10 cellular contexts compared by ENCODE assay signal in the genomic region with DNA sequence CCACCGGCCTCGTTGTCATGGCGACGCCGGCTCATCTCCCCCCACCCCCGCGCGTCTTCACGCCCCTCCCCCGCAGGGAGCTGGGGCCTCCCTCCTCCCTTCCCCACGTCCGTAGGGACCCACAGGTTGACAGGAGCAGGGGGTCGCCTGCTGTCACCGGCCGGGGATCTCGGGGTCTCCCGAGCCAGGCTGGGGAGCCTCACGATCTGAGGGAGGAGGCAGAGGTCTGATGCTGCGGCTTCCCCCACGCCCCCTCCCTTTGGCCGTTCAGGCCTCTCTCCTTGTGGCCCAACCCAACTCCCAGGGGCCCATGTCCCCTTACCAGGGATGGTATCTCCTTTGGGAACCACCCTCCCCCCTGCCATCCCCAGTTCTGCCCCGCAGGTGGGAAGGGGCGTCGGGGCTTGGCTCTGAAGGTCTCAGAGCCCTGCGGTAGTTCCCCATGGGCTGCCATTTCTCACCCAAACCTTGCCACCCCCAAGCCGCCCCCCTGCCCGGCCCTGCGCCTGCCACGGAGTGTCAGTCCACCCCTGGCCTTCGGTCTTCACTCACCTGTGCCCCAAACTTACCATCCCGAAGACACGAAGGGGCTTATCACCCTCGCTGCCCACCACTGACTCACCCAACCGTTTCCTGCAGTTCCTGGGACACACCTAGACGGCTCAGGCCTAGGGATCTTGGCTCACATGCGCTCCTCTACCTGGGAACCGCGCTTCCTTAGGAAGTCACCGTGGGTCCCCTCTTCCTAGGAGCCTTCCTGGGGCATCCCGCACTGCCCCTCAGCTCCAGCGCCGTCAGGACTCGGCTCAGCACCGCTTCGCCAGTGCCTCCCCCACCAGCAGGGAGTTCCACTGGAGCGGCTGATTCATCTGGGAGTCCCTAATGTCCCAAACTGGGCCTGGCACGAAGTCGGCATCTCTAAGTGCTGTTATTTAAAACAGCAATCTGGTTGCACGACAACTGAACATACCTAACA. TPM values are rescaled to one million over a fixed set of nuclear protein-coding genes. Genes with fewer than 3 reads are reported as not detected.
DNase-seq lines count a peak whose midpoint lies in the region; ATAC-seq, FAIRE-seq and TF ChIP-seq lines count a peak whose summit lies in the region.
"Had no signal": no experiment of that assay in that cellular context is flagged by ENCODE, and none has a peak within 500 bp of the region (broad histone marks: within the 10 kb centered on the region; RNA-seq: fewer than 3 reads in every experiment).

No MANE protein-coding gene starts in this region.

- no peak overlapping the region for H2BK15ac ChIP-seq in mesenchymal stem cell (ENCODE audit: low read depth, poor library complexity, severe bottlenecking)

- H3K36me3 Mint-ChIP-seq in activated naive CD8-positive, alpha-beta T cell = no peaks in the 10 kb centered on the region

- no peak overlapping the region for H2AFZ ChIP-seq in mesenchymal stem cell (ENCODE audit: low read depth, low read length)

- no peak overlapping the region for H2BK12ac ChIP-seq in mesenchymal stem cell (ENCODE audit: low read length in 2 of 2)

- no peaks in the 10 kb centered on the region for H3K79me1 ChIP-seq in mesenchymal stem cell (replicated peaks; ENCODE audit: low read length, poor library complexity, severe bottlenecking)

- H3K4me3 Mint-ChIP-seq in activated naive CD8-positive, alpha-beta T cell = peak overlapping the region; percentile 88

- H3K18ac ChIP-seq in mesenchymal stem cell (ENCODE audit: low read depth in 1 of 2, low read length in 2 of 2) = no peak overlapping the region

- peak overlapping the region; percentile 60 for H3K4me3 ChIP-seq in left ventricle myocardium inferior
- peak overlapping the region in 1 of 2 experiments; percentile 55 for H3K4me3 ChIP-seq in mesenchymal stem cell (ENCODE audit: insufficient read depth in 1 of 2, low read depth in 1 of 2, low read length in 2 of 2)
- peak overlapping the region; percentile 43 for H3K4me3 ChIP-seq in urinary bladder (ENCODE audit: low read depth, low read length)

- TF ChIP-seq CTCF in left ventricle myocardium inferior (IDR thresholded peaks at IDR 0.05; ENCODE audit: borderline replicate concordance) = no peak

- H3K14ac ChIP-seq in mesenchymal stem cell (ENCODE audit: low read length in 2 of 2) = no peak overlapping the region

- no peak overlapping the region for H2AK5ac ChIP-seq in mesenchymal stem cell (ENCODE audit: low read length, severe bottlenecking)

- H3K27ac ChIP-seq in left ventricle myocardium inferior (replicated peaks) (no peak overlapping the region), mesenchymal stem cell (ENCODE audit: low read length, poor library complexity, severe bottlenecking) (no peak overlapping the region), urinary bladder (ENCODE audit: low read depth) (no peak overlapping the region)

- H3K4ac ChIP-seq in mesenchymal stem cell (ENCODE audit: low read depth in 1 of 2, low read length in 2 of 2) = no peak overlapping the region

- H3K36me3 ChIP-seq in left ventricle myocardium inferior (no peaks in the 10 kb centered on the region), mesenchymal stem cell (ENCODE audit: control insufficient read depth in 1 of 2, insufficient read depth in 2 of 2, low read depth in 1 of 2, low read length in 2 of 2) (peaks cover 0 to 3% of the 10 kb centered on the region in 2 experiments), urinary bladder (ENCODE audit: insufficient read depth) (no peaks in the 10 kb centered on the region)

- intact Hi-C loops in left ventricle myocardium inferior (cut with micrococcal nuclease) = no loop called here
- intact Hi-C loops in left cardiac atrium (cut with DNase I) = loop anchor here in 1 of 2 donors (10.0 kb wide), 1 partner anchor 147 kb away; a partner anchor contains a TSS

- H3K9me3 Mint-ChIP-seq in activated naive CD8-positive, alpha-beta T cell (ENCODE audit: low read depth) = no peaks in the 10 kb centered on the region

- H2BK120ac ChIP-seq in mesenchymal stem cell (ENCODE audit: low read depth, low read length) = no peak overlapping the region

- no peak overlapping the region for H3K27ac Mint-ChIP-seq in activated naive CD8-positive, alpha-beta T cell

- H3K27me3 ChIP-seq in left ventricle myocardium inferior (ENCODE audit: low read depth) (peaks cover 54% of the 10 kb centered on the region), mesenchymal stem cell (ENCODE audit: control insufficient read depth in 1 of 2, insufficient read depth in 1 of 2, low read length in 2 of 2) (peaks cover 38 to 48% of the 10 kb centered on the region in 2 experiments)

- FAIRE-seq in GM12892 (lab: Jason Lieb, UNC) = no peak
- FAIRE-seq: keratinocyte had no signal

- H3K4me1 ChIP-seq in left ventricle myocardium inferior (peaks cover 20% of the 10 kb centered on the region), mesenchymal stem cell (ENCODE audit: control insufficient read depth, insufficient read depth, low read depth, low read length) (peaks cover 19% of the 10 kb centered on the region), urinary bladder (ENCODE audit: insufficient read depth) (no peaks in the 10 kb centered on the region)

- peak overlapping the region; percentile 90 for H3K4me2 ChIP-seq in mesenchymal stem cell (ENCODE audit: low read length, poor library complexity, severe bottlenecking)

- no peak for TF ChIP-seq POLR2A in GM12892 (IDR thresholded peaks at IDR 0.05; ENCODE audit: low read depth, low read length)

- H3K9me3 ChIP-seq in left ventricle myocardium inferior (replicated peaks) (no peaks in the 10 kb centered on the region), mesenchymal stem cell (ENCODE audit: control insufficient read depth, low read length) (no peaks in the 10 kb centered on the region)

- no peak overlapping the region for H3K23ac ChIP-seq in mesenchymal stem cell (ENCODE audit: low read length in 2 of 2)

- peaks cover 7% of the 10 kb centered on the region for H3K4me1 Mint-ChIP-seq in activated naive CD8-positive, alpha-beta T cell (ENCODE audit: low read depth)

- no peak overlapping the region for H3K9ac ChIP-seq in mesenchymal stem cell (ENCODE audit: low read length)

- no peak overlapping the region for H4K91ac ChIP-seq in mesenchymal stem cell (ENCODE audit: low read length)

- WGBS in mesenchymal stem cell = 11% methylated on average over 45 of the region's 49 CpGs
- WGBS in urinary bladder = 11% methylated on average over 49 of the region's 49 CpGs

- no peak for ATAC-seq in left cardiac atrium

- H4K8ac ChIP-seq in mesenchymal stem cell (ENCODE audit: low read length) = no peak overlapping the region

- peaks cover 2% of the 10 kb centered on the region for H3K27me3 Mint-ChIP-seq in activated naive CD8-positive, alpha-beta T cell

- no peak overlapping the region for H2BK5ac ChIP-seq in mesenchymal stem cell (ENCODE audit: low read depth, low read length, poor library complexity, severe bottlenecking)

- DNase-seq in left ventricle myocardium inferior (no peak), left cardiac atrium (no peak), mesenchymal stem cell (no peak), NCI-H2196 (lab: John Stamatoyannopoulos, UW; ENCODE audit: unreplicated experiment) (no peak), GM12892 (ENCODE audit: insufficient read length) (no peak), nucleus accumbens (lab: John Stamatoyannopoulos, UW) (no peak)

RNA-seq across cellular contexts. Expression of a gene that starts 1.0 kb away (rescaled TPM):
- 0.66 TPM for total RNA-seq in left ventricle myocardium inferior
- total RNA-seq in left cardiac atrium = under 1 TPM; 0.63 to 0.77 TPM
- polyA plus RNA-seq in mesenchymal stem cell (2013, experiment 1 of 2) = 0.22 TPM
- 0.25 TPM for polyA plus RNA-seq in mesenchymal stem cell (2013, experiment 2 of 2)
- total RNA-seq in urinary bladder = 0.32 TPM
- polyA plus RNA-seq in urinary bladder = 0.53 TPM
- polyA plus RNA-seq in GM12892 (2012; ENCODE audit: missing spikeins) = 0.42 TPM

RNA-seq across cellular contexts. Expression of a gene that starts 11.2 kb away (rescaled TPM):
- total RNA-seq in left ventricle myocardium inferior (not detected), left cardiac atrium (not detected), urinary bladder (not detected)
- polyA plus RNA-seq in mesenchymal stem cell (2013, experiment 1 of 2) = not detected
- not detected for polyA plus RNA-seq in mesenchymal stem cell (2013, experiment 2 of 2)
- not detected for polyA plus RNA-seq in urinary bladder
- not detected for polyA plus RNA-seq in GM12892 (2012; ENCODE audit: missing spikeins)
- total RNA-seq: HT-29 had no signal
- polyA plus RNA-seq: keratinocyte had no signal

RNA-seq across cellular contexts. Expression of a gene that starts 15.8 kb away (rescaled TPM):
- total RNA-seq in left ventricle myocardium inferior (29.0 TPM), left cardiac atrium (10 to 100 TPM; 33.6 to 35.9 TPM), urinary bladder (22.3 TPM)
- polyA plus RNA-seq in mesenchymal stem cell (2013, experiment 1 of 2) = 51.0 TPM
- polyA plus RNA-seq in mesenchymal stem cell (2013, experiment 2 of 2) = 46.7 TPM
- polyA plus RNA-seq in urinary bladder = 82.3 TPM
- 34.5 TPM for polyA plus RNA-seq in GM12892 (2012; ENCODE audit: missing spikeins)

RNA-seq across cellular contexts. Expression of a gene that starts 16.4 kb away (rescaled TPM):
- 18.8 TPM for total RNA-seq in left ventricle myocardium inferior
- total RNA-seq in left cardiac atrium = 10 to 100 TPM; 13.0 to 18.4 TPM
- polyA plus RNA-seq in mesenchymal stem cell (2013, experiment 1 of 2) = 4.0 TPM
- polyA plus RNA-seq in mesenchymal stem cell (2013, experiment 2 of 2) = 4.7 TPM
- 8.4 TPM for total RNA-seq in urinary bladder
- polyA plus RNA-seq in urinary bladder = 27.2 TPM
- polyA plus RNA-seq in GM12892 (2012; ENCODE audit: missing spikeins) = 17.6 TPM

RNA-seq across cellular contexts. Expression of a gene that starts 19.3 kb away (rescaled TPM):
- total RNA-seq in left ventricle myocardium inferior = not detected
- not detected for total RNA-seq in left cardiac atrium
- polyA plus RNA-seq in mesenchymal stem cell (2013, experiment 1 of 2) = 0.08 TPM
- 0.05 TPM for polyA plus RNA-seq in mesenchymal stem cell (2013, experiment 2 of 2)
- total RNA-seq in urinary bladder = 0.32 TPM
- polyA plus RNA-seq in urinary bladder = 0.22 TPM
- polyA plus RNA-seq in GM12892 (2012; ENCODE audit: missing spikeins) = 0.25 TPM
- polyA plus RNA-seq: keratinocyte had no signal
